ENCODE assay signal across 8 cellular contexts in genomic region chr21:39022901-39023693, GRCh38.
A peak's percentile ranks its signal among the peaks of the same experiment; 100 is the strongest.
DNase-seq lines count a peak whose midpoint lies in the region; TF ChIP-seq lines count a peak whose summit lies in the region.

No MANE protein-coding gene starts in this region.

- H3K9me3 Mint-ChIP-seq in CD8-positive, alpha-beta memory T cell, result peaks cover 0 to 13% (median 4%) of the 10 kb centered on the region in 5 donors

- no peak overlapping the region for H3K4me3 ChIP-seq in BLaER1 treated with 17β-estradiol and CSF1 and Interleukin-3, amounts not matched to agents 10 nM and 100 nM
- no peak overlapping the region for H3K4me3 ChIP-seq in esophagus squamous epithelium
- no peak overlapping the region for H3K4me3 ChIP-seq in CD8-positive, alpha-beta memory T cell (ENCODE audit: low read length)

- peak overlapping the region in 9 of 11 experiments; percentile 50 to 90 (median 80); a peak in 18 of 22 replicates for H3K4me2 ChIP-seq in BLaER1 treated with 17β-estradiol and CSF1 and Interleukin-3, amounts not matched to agents 10 nM and 100 nM

- H3K4me3 Mint-ChIP-seq in CD8-positive, alpha-beta memory T cell, result no peak overlapping the region

- peak overlapping the region in 2 of 11 experiments; percentile 1 to 21; a peak in 1 of 22 replicates for H3K27ac ChIP-seq in BLaER1 treated with 17β-estradiol and CSF1 and Interleukin-3, amounts not matched to agents 10 nM and 100 nM
- H3K27ac ChIP-seq in esophagus squamous epithelium, result peak overlapping the region in 3 of 4 donors; percentile 70 to 83 (median 77)
- H3K27ac ChIP-seq in CD8-positive, alpha-beta memory T cell (ENCODE audit: low read depth, low read length), result no peak overlapping the region

- CTCF ChIA-PET in CD8-positive, alpha-beta memory T cell (lab: Charles Lee), result no interaction called here

- TF ChIP-seq POLR2A in esophagus squamous epithelium (IDR thresholded peaks at IDR 0.05), result no peak

- H3K27me3 ChIP-seq in BLaER1 treated with 17β-estradiol and CSF1 and Interleukin-3, amounts not matched to agents 10 nM and 100 nM, result peaks cover 0 to 14% (median 0%) of the 10 kb centered on the region in 11 experiments; a peak in 3 of 22 replicates
- no peaks in the 10 kb centered on the region for H3K27me3 ChIP-seq in esophagus squamous epithelium
- no peaks in the 10 kb centered on the region for H3K27me3 ChIP-seq in CD8-positive, alpha-beta memory T cell (ENCODE audit: insufficient read depth, low read length, poor library complexity, severe bottlenecking)

- in situ Hi-C loops in GM13977 (cut with MboI; ENCODE audit: low pct_unique_long_range_greater_than_20kb, low sequenced_read_pairs, unreplicated experiment), result no loop called here

- 57 to 73% methylated on average over 8 to 18 of the region's 28 CpGs for WGBS in esophagus squamous epithelium, 2 donors

- peak overlapping the region in 1 of 8 donors; percentile 76 for H3K27ac Mint-ChIP-seq in CD8-positive, alpha-beta memory T cell

- H3K4me1 ChIP-seq in BLaER1 treated with 17β-estradiol and CSF1 and Interleukin-3, amounts not matched to agents 10 nM and 100 nM, result peaks cover 17 to 53% (median 52%) of the 10 kb centered on the region in 10 experiments
- peaks cover 17 to 32% (median 30%) of the 10 kb centered on the region in 3 donors for H3K4me1 ChIP-seq in esophagus squamous epithelium
- no peaks in the 10 kb centered on the region for H3K4me1 ChIP-seq in CD8-positive, alpha-beta memory T cell (ENCODE audit: insufficient read depth, low read length)

- POLR2A ChIA-PET in CD8-positive, alpha-beta memory T cell (lab: Charles Lee), result no interaction called here

- H3K36me3 ChIP-seq in BLaER1 treated with 17β-estradiol and CSF1 and Interleukin-3, amounts not matched to agents 10 nM and 100 nM, result no peaks in the 10 kb centered on the region
- H3K36me3 ChIP-seq in esophagus squamous epithelium, result no peaks in the 10 kb centered on the region
- no peaks in the 10 kb centered on the region for H3K36me3 ChIP-seq in CD8-positive, alpha-beta memory T cell (ENCODE audit: insufficient read depth, low read length)

- no peaks in the 10 kb centered on the region for H3K36me3 Mint-ChIP-seq in CD8-positive, alpha-beta memory T cell

- no peak overlapping the region for H3K9ac ChIP-seq in BLaER1 treated with 17β-estradiol and CSF1 and Interleukin-3, amounts not matched to agents 10 nM and 100 nM

- TF ChIP-seq CTCF in esophagus squamous epithelium (IDR thresholded peaks at IDR 0.05) (peak in 1 of 6 experiments; percentile 23), GM13977 (IDR thresholded peaks at IDR 0.05; ENCODE audit: extremely low read depth, insufficient read depth, missing control alignments) (no peak)

- H3K9me3 ChIP-seq in BLaER1 treated with 17β-estradiol and CSF1 and Interleukin-3, amounts not matched to agents 10 nM and 100 nM (replicated peaks in 1 of 11), result peaks cover 26 to 39% (median 33%) of the 10 kb centered on the region in 11 experiments
- no peaks in the 10 kb centered on the region for H3K9me3 ChIP-seq in esophagus squamous epithelium
- H3K9me3 ChIP-seq in CD8-positive, alpha-beta memory T cell (ENCODE audit: low read length), result no peaks in the 10 kb centered on the region

- no peaks in the 10 kb centered on the region for H3K4me1 Mint-ChIP-seq in CD8-positive, alpha-beta memory T cell

- intact Hi-C loops in esophagus squamous epithelium (cut with DNase I), result no loop called here

- DNase-seq in NCI-H69 (lab: John Stamatoyannopoulos, UW) (peak; percentile 64), esophagus squamous epithelium (lab: John Stamatoyannopoulos, UW) (no peak), myocyte (ENCODE audit: low read depth) (peak; percentile 79), SIG-M5 treated with dmso at 0.1 percent for 504 hours (lab: John Stamatoyannopoulos, UW; ENCODE audit: unreplicated experiment) (no peak), GM13977 (ENCODE audit: low spot score) (no peak)
- no peak for DNase-seq in CD8-positive, alpha-beta memory T cell
- DNase-seq in activated naive CD4-positive, alpha-beta T cell (lab: John Stamatoyannopoulos, UW), result no peak

- H4K20me1 ChIP-seq in BLaER1 treated with 17β-estradiol and CSF1 and Interleukin-3, amounts not matched to agents 10 nM and 100 nM, result no peaks in the 10 kb centered on the region

- peaks cover 13 to 15% of the 10 kb centered on the region in 2 donors for H3K27me3 Mint-ChIP-seq in CD8-positive, alpha-beta memory T cell

Comparison
In these comparisons a context has a peak if more than half of its experiments do, and no peak if none do; other contexts are left out.
1. DNase-seq: peak in NCI-H69 (single experiment) and myocyte (single experiment); none in esophagus squamous epithelium (single experiment), SIG-M5 treated with dmso at 0.1 percent for 504 hours (single experiment), CD8-positive, alpha-beta memory T cell (0 of 5), GM13977 (single experiment) and activated naive CD4-positive, alpha-beta T cell (0 of 4).